Comparison of ENCODE assay signal across 8 cellular contexts in genomic region chr2:10331033-10331701, GRCh38. TPM values are rescaled to one million over a fixed set of nuclear protein-coding genes. Genes with fewer than 3 reads are reported as not detected.
DNase-seq lines count a peak whose midpoint lies in the region; ATAC-seq and TF ChIP-seq lines count a peak whose summit lies in the region.

No MANE protein-coding gene starts in this region.

- H3K36me3 ChIP-seq in GM23248 (ENCODE audit: low read depth), result no peaks in the 10 kb centered on the region
- H3K36me3 ChIP-seq in heart left ventricle, result peaks cover 0 to 9% (median 0%) of the 10 kb centered on the region in 9 donors

- DNase-seq in GF-D8 (lab: John Stamatoyannopoulos, UW) (peak; percentile 86), GM23248 (peak; percentile 89), NCI-H524 (lab: John Stamatoyannopoulos, UW) (peak; percentile 81 to 83), activated T-cell treated with anti-CD3 and anti-CD28 coated beads for 48 hours (ENCODE audit: low read depth) (peak; percentile 79), heart left ventricle (peak; percentile 56 to 84 (median 78)), NAMALWA (ENCODE audit: low spot score) (no peak)
- DNase-seq in stimulated activated CD4-positive, alpha-beta T cell treated with anti-CD3 and anti-CD28 coated beads, Interleukin-1b, Interleukin-23, amount 100 ng/mL, for 1 hour (ENCODE audit: low read depth in 2 of 2), result peak; percentile 35 to 47

- no peak for TF ChIP-seq POLR2A in heart left ventricle (IDR thresholded peaks at IDR 0.05)

- H3K4me1 ChIP-seq in GM23248 (ENCODE audit: insufficient read depth) (peaks cover 16% of the 10 kb centered on the region), heart left ventricle (peaks cover 6 to 72% (median 43%) of the 10 kb centered on the region in 12 donors)

- H4K20me1 ChIP-seq in GM23248 (ENCODE audit: insufficient read depth), result no peaks in the 10 kb centered on the region

- intact Hi-C loops in heart left ventricle (cut with DNase I), result loop anchor here in 4 of 10 donors (2.0 to 10.0 kb wide), 5 partner anchors 26 to 76 kb away; no protein-coding TSS in a partner anchor

- peaks cover 64% of the 10 kb centered on the region for H3K79me2 ChIP-seq in GM23248 (ENCODE audit: insufficient read depth)

- H3K27ac ChIP-seq in GM23248, result peak overlapping the region; percentile 75; the same call in 1 of the 2 replicates
- H3K27ac ChIP-seq in heart left ventricle, result peak overlapping the region in 11 of 12 donors; percentile 17 to 79 (median 57)

- H3K4me3 ChIP-seq in GM23248 (peak overlapping the region; percentile 34), heart left ventricle (peak overlapping the region in 9 of 12 donors; percentile 11 to 50 (median 35))

- H3K9me2 ChIP-seq in GM23248 (ENCODE audit: insufficient read depth), result no peaks in the 10 kb centered on the region

- H3K4me2 ChIP-seq in GM23248 (ENCODE audit: unreplicated experiment), result peak overlapping the region; percentile 65

- no peaks in the 10 kb centered on the region for H3K27me3 ChIP-seq in GM23248 (replicated peaks; ENCODE audit: insufficient read depth)
- H3K27me3 ChIP-seq in heart left ventricle, result no peaks in the 10 kb centered on the region

- no peaks in the 10 kb centered on the region for H3K9me3 ChIP-seq in GM23248 (ENCODE audit: low read depth)
- H3K9me3 ChIP-seq in heart left ventricle, result peaks cover 0 to 12% (median 6%) of the 10 kb centered on the region in 12 donors

- ATAC-seq in heart left ventricle, result peak; percentile 53 to 77 (median 74)
- ATAC-seq in GM18870 (IDR thresholded peaks at IDR 0.05; ENCODE audit: unreplicated experiment), result no peak

- peak overlapping the region; percentile 64 for H3K9ac ChIP-seq in GM23248

- 44 to 47% methylated on average over 27 to 33 of the region's 33 CpGs for WGBS in GM23248 (ENCODE audit: low coverage in 1 of 2, low lambda C conversion rate in 2 of 2, missing lambda C conversion rate in 2 of 2), 2 experiments
- 51 to 67% (median 57%) methylated on average over 33 of the region's 33 CpGs for WGBS in heart left ventricle, 4 donors

- peak overlapping the region; percentile 28 for H2AFZ ChIP-seq in GM23248

- peak in 1 of 12 donors; percentile 15 for TF ChIP-seq CTCF in heart left ventricle (IDR thresholded peaks at IDR 0.05)

- H3F3A ChIP-seq in GM23248 (ENCODE audit: insufficient read depth), result 0 out of 2 replicates have a peak, but pooled peaks cover 5% of the 10 kb centered on the region

- in situ Hi-C loops in GM23248 (cut with MboI), result no loop called here

RNA-seq across cellular contexts. Expression of gene HPCAL1, which starts 28.5 kb away (rescaled TPM):
- 36.5 and 65.4 TPM in 2 replicates for total RNA-seq in GM23248 (2014; rRNA removed; shearing (Covaris generic))
- polyA plus RNA-seq in GM23248 (2016; fragmentation: Nextera tagmentation; extraction: Ambion mirVana), result 58.9 and 59.6 TPM in 2 replicates
- total RNA-seq in heart left ventricle, result 10 to 100 TPM; 18.9 to 63.2 (median 40.5) TPM
- polyA plus RNA-seq in heart left ventricle, result 10 to 100 TPM; 30.8 to 42.6 TPM
